In the genomic region with DNA sequence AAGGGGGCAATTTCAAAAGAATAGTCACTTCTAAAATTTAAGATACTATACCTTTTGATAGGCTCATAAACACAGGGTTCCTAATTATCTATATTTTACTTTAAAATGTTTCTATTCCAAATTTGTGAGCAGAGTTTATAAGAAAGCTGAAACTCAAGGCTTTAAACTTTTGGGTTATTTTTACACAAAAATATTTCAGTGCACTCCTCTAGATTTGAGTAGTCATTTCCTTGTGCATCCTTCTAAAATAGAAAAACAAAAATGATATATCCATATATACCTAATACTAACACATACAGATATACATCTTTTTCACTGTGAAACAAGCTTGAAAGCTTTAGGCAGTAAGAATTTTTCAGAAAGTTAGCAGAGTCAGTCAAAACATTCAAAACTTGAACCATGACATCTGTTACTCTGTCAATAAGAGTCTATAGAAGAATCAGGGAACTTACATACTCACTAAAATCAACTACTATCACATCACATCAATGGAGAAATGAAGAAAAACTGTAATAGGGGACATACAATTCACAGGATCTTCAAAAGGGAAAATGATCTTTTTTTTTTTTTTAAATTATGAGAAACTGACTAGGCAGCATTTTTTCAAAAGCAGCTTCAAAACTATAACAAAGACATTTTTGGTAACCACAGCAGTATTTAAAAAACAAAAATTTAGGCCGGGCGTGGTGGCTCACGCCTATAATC, we compare ENCODE assay signal across 10 cellular contexts. TPM values are rescaled to one million over a fixed set of nuclear protein-coding genes. Genes with fewer than 3 reads are reported as not detected.
DNase-seq lines count a peak whose midpoint lies in the region; ATAC-seq and TF ChIP-seq lines count a peak whose summit lies in the region.
"Had no signal": no experiment of that assay in that cellular context is flagged by ENCODE, and none has a peak within 500 bp of the region (broad histone marks: within the 10 kb centered on the region; RNA-seq: fewer than 3 reads in every experiment).

No MANE protein-coding gene starts in this region.

- intact Hi-C loops in stomach (cut with DNase I; ENCODE audit: low total_unique reads): no loop called here

- peak overlapping the region; percentile 94 for H3K4me3 Mint-ChIP-seq in activated T-cell treated with anti-CD3 and anti-CD28 coated beads, Interleukin-2, amount 50 U/mL, for 24 hours

- peak overlapping the region; percentile 38 for H3K9ac ChIP-seq in OCI-LY3 (ENCODE audit: low read length)

- H3K9me3 Mint-ChIP-seq in activated T-cell treated with anti-CD3 and anti-CD28 coated beads, Interleukin-2, amount 50 U/mL, for 24 hours: no peaks in the 10 kb centered on the region

- H3K4me1 ChIP-seq in OCI-LY3 (ENCODE audit: low read length) (peaks cover 47% of the 10 kb centered on the region), stomach (peaks cover 17 to 82% (median 52%) of the 10 kb centered on the region in 4 donors)
- peaks cover 20% of the 10 kb centered on the region for H3K4me1 ChIP-seq in effector memory CD4-positive, alpha-beta T cell (ENCODE audit: control insufficient read depth, insufficient read depth, low read length, poor library complexity, severe bottlenecking)

- peak overlapping the region; percentile 31 for H3K4me3 ChIP-seq in OCI-LY3 (ENCODE audit: low read length)
- no peak overlapping the region for H3K4me3 ChIP-seq in effector memory CD4-positive, alpha-beta T cell (ENCODE audit: insufficient read depth, low read depth, low read length, poor library complexity, severe bottlenecking)
- no peak overlapping the region for H3K4me3 ChIP-seq in stomach

- H3K36me3 Mint-ChIP-seq in activated T-cell treated with anti-CD3 and anti-CD28 coated beads, Interleukin-2, amount 50 U/mL, for 24 hours (ENCODE audit: low read depth): peaks cover 11% of the 10 kb centered on the region

- H3K4me1 Mint-ChIP-seq in activated T-cell treated with anti-CD3 and anti-CD28 coated beads, Interleukin-2, amount 50 U/mL, for 24 hours (ENCODE audit: low read depth): peaks cover 59% of the 10 kb centered on the region

- peak overlapping the region; percentile 87 for H3K27ac Mint-ChIP-seq in activated T-cell treated with anti-CD3 and anti-CD28 coated beads, Interleukin-2, amount 50 U/mL, for 24 hours

- no peak for ATAC-seq in GM21367 (IDR thresholded peaks at IDR 0.05; ENCODE audit: unreplicated experiment)
- ATAC-seq in GM19397 (IDR thresholded peaks at IDR 0.05; ENCODE audit: unreplicated experiment): no peak

- H3K27ac ChIP-seq in OCI-LY3 (ENCODE audit: low read length): peak overlapping the region; percentile 15
- H3K27ac ChIP-seq in effector memory CD4-positive, alpha-beta T cell (ENCODE audit: insufficient read depth, low read length, poor library complexity, severe bottlenecking): peak overlapping the region; percentile 38
- peak overlapping the region in 3 of 5 donors; percentile 2 to 50 (median 34) for H3K27ac ChIP-seq in stomach

- H3K27me3 Mint-ChIP-seq in activated T-cell treated with anti-CD3 and anti-CD28 coated beads, Interleukin-2, amount 50 U/mL, for 24 hours: no peaks in the 10 kb centered on the region

- TF ChIP-seq EP300 in stomach (IDR thresholded peaks at IDR 0.05): no peak

- H3K9me3 ChIP-seq in OCI-LY3 (ENCODE audit: insufficient read depth, low read length) (no peaks in the 10 kb centered on the region), stomach (no peaks in the 10 kb centered on the region)
- H3K9me3 ChIP-seq in effector memory CD4-positive, alpha-beta T cell (ENCODE audit: control insufficient read depth, low read length): no peaks in the 10 kb centered on the region

- peaks cover 85% of the 10 kb centered on the region for H3K79me2 ChIP-seq in OCI-LY3 (ENCODE audit: low read length)

- no peak for TF ChIP-seq POLR2A in stomach (IDR thresholded peaks at IDR 0.05)

- H3K4me2 ChIP-seq in OCI-LY3 (ENCODE audit: low read length): peak overlapping the region; percentile 77

- DNase-seq in activated T-cell treated with anti-CD3 and anti-CD28 coated beads, Interleukin-2, amount 50 U/mL, for 24 hours: no peak
- DNase-seq in activated T-cell treated with anti-CD3 and anti-CD28 coated beads, Interleukin-2, amount 50 U/mL, for 1 hour: no peak
- DNase-seq in effector memory CD4-positive, alpha-beta T cell: no peak
- DNase-seq in stomach: no peak
- DNase-seq in hepatic stellate cell (ENCODE audit: low spot score): no peak
- DNase-seq: activated CD8-positive, alpha-beta memory T cell treated with anti-CD3 and anti-CD28 coated beads, Interleukin-2, amount 50 U/mL, for 48 hours; NCI-H1092 treated with DMSO at 0.1 percent for 48 hours had no signal

- 59 to 72% (median 62%) methylated on average over 3 of the region's 3 CpGs for WGBS in stomach, 5 donors

- peaks cover 45% of the 10 kb centered on the region for H4K20me1 ChIP-seq in OCI-LY3 (ENCODE audit: insufficient read depth, low read length)

- no peak overlapping the region for H2AFZ ChIP-seq in OCI-LY3 (ENCODE audit: low read depth, low read length)

- no peak for TF ChIP-seq CTCF in OCI-LY3 (IDR thresholded peaks at IDR 0.05; ENCODE audit: low read depth, low read length)
- no peak for TF ChIP-seq CTCF in stomach (IDR thresholded peaks at IDR 0.05)

- no peaks in the 10 kb centered on the region for H3K27me3 ChIP-seq in OCI-LY3 (ENCODE audit: low read depth, low read length)
- H3K27me3 ChIP-seq in effector memory CD4-positive, alpha-beta T cell (replicated peaks; ENCODE audit: control insufficient read depth, insufficient read depth, low read length, poor library complexity, severe bottlenecking): no peaks in the 10 kb centered on the region
- H3K27me3 ChIP-seq in stomach: no peaks in the 10 kb centered on the region

- no peaks in the 10 kb centered on the region for H3K36me3 ChIP-seq in OCI-LY3 (replicated peaks; ENCODE audit: low read depth, low read length)
- no peaks in the 10 kb centered on the region for H3K36me3 ChIP-seq in effector memory CD4-positive, alpha-beta T cell (ENCODE audit: control insufficient read depth, insufficient read depth, low read length)
- H3K36me3 ChIP-seq in stomach: no peaks in the 10 kb centered on the region

RNA-seq across cellular contexts. Expression of a gene that starts 5.1 kb away (rescaled TPM):
- total RNA-seq in stomach: 10 to 100 TPM in 4 of 5 donors, 1 to 10 TPM in 1; 6.1 to 67.0 (median 22.2) TPM
- 10 to 100 TPM; 10.1 to 15.1 (median 11.9) TPM for polyA plus RNA-seq in stomach
